27 cellular contexts compared by ENCODE assay signal in genomic region chr4:3407171-3407771, GRCh38. TPM values are rescaled to one million over a fixed set of nuclear protein-coding genes. Genes with fewer than 3 reads are reported as not detected.
DNase-seq lines count a peak whose midpoint lies in the region; ATAC-seq, FAIRE-seq and TF ChIP-seq lines count a peak whose summit lies in the region.
"Had no signal": no experiment of that assay in that cellular context is flagged by ENCODE, and none has a peak within 500 bp of the region (broad histone marks: within the 10 kb centered on the region; RNA-seq: fewer than 3 reads in every experiment).

No MANE protein-coding gene starts in this region.

- H3K4me1 Mint-ChIP-seq in CD14-positive monocyte = peaks cover 28% of the 10 kb centered on the region
- H3K4me1 Mint-ChIP-seq in activated CD8-positive, alpha-beta memory T cell treated with anti-CD3 and anti-CD28 coated beads, Interleukin-2, amount 10 ng/mL, durations not matched to agents 7 days and 5 days = no peaks in the 10 kb centered on the region
- peaks cover 3 to 5% of the 10 kb centered on the region in 2 donors for H3K4me1 Mint-ChIP-seq in effector memory CD8-positive, alpha-beta T cell (ENCODE audit: low read depth in 2 of 2)
- H3K4me1 Mint-ChIP-seq: activated naive CD8-positive, alpha-beta T cell treated with anti-CD3 and anti-CD28 coated beads, Interleukin-2, amount 50 U/mL, for 24 hours had no signal

- intact Hi-C loops in CD14-positive monocyte (cut with micrococcal nuclease) = loop anchor here in 1 of 2 donors (5.0 kb wide), 1 partner anchor 40 kb away; no protein-coding TSS in a partner anchor
- intact Hi-C loops in ovary (cut with DNase I) = no loop called here

- H3K36me3 ChIP-seq in SK-N-MC (ENCODE audit: insufficient read depth, low read length) (peaks cover 15% of the 10 kb centered on the region), ovary (no peaks in the 10 kb centered on the region), small intestine (ENCODE audit: control insufficient read depth in 2 of 2, insufficient read depth in 2 of 2, low read length in 2 of 2) (no peaks in the 10 kb centered on the region)
- H3K36me3 ChIP-seq: tibial artery had no signal

- CTCF ChIA-PET in activated CD8-positive, alpha-beta memory T cell treated with anti-CD3 and anti-CD28 coated beads, Interleukin-2, amount 10 ng/mL, durations not matched to agents 7 days and 5 days (lab: Charles Lee) = no interaction called here

- no peak overlapping the region for H3K4me3 Mint-ChIP-seq in CD14-positive monocyte
- no peak overlapping the region for H3K4me3 Mint-ChIP-seq in activated CD8-positive, alpha-beta memory T cell treated with anti-CD3 and anti-CD28 coated beads, Interleukin-2, amount 10 ng/mL, durations not matched to agents 7 days and 5 days
- no peak overlapping the region for H3K4me3 Mint-ChIP-seq in effector memory CD8-positive, alpha-beta T cell
- H3K4me3 Mint-ChIP-seq: activated naive CD8-positive, alpha-beta T cell treated with anti-CD3 and anti-CD28 coated beads, Interleukin-2, amount 50 U/mL, for 24 hours; stimulated activated naive CD8-positive, alpha-beta T cell treated with anti-CD3 and anti-CD28 coated beads, Interleukin-15, Interleukin-2, amounts not matched to agents 100 ng/mL and 50 ng/mL, for 24 hours; T-helper 1 cell treated with Interleukin-12 subunit alpha and Interleukin-12 subunit beta and Interleukin-4 antibody, amounts not matched to agents 30 μg/mL and 1 μg/mL, for 36 hours had no signal

- H3K4me3 ChIP-seq in SK-N-MC = peak overlapping the region; percentile 66
- H3K4me3 ChIP-seq in ovary = no peak overlapping the region
- H3K4me3 ChIP-seq in small intestine (ENCODE audit: low read depth in 1 of 2, low read length in 2 of 2) = no peak overlapping the region
- H3K4me3 ChIP-seq: body of pancreas, GM12878, tibial artery had no signal

- H3K9me3 Mint-ChIP-seq in CD14-positive monocyte = peaks cover 2 to 11% (median 4%) of the 10 kb centered on the region in 7 donors
- no peaks in the 10 kb centered on the region for H3K9me3 Mint-ChIP-seq in activated CD8-positive, alpha-beta memory T cell treated with anti-CD3 and anti-CD28 coated beads, Interleukin-2, amount 10 ng/mL, durations not matched to agents 7 days and 5 days (ENCODE audit: low read depth)
- no peaks in the 10 kb centered on the region for H3K9me3 Mint-ChIP-seq in effector memory CD8-positive, alpha-beta T cell
- H3K9me3 Mint-ChIP-seq: activated naive CD8-positive, alpha-beta T cell treated with anti-CD3 and anti-CD28 coated beads, Interleukin-2, amount 50 U/mL, for 24 hours; stimulated activated naive CD8-positive, alpha-beta T cell treated with anti-CD3 and anti-CD28 coated beads, Interleukin-15, Interleukin-2, amounts not matched to agents 100 ng/mL and 50 ng/mL, for 24 hours; T-helper 1 cell treated with Interleukin-12 subunit alpha and Interleukin-12 subunit beta and Interleukin-4 antibody, amounts not matched to agents 30 μg/mL and 1 μg/mL, for 36 hours had no signal

- H3K4me1 ChIP-seq in ovary (ENCODE audit: insufficient read depth) (peaks cover 9% of the 10 kb centered on the region), small intestine (ENCODE audit: control insufficient read depth in 2 of 2, insufficient read depth in 1 of 2, low read depth in 1 of 2, low read length in 1 of 2) (no peaks in the 10 kb centered on the region)
- H3K4me1 ChIP-seq: body of pancreas had no signal

- TF ChIP-seq POLR2A in ovary (IDR thresholded peaks at IDR 0.05) = no peak

- no peak for TF ChIP-seq EP300 in ovary (IDR thresholded peaks at IDR 0.05)

- H3K27ac Mint-ChIP-seq in CD14-positive monocyte = no peak overlapping the region
- H3K27ac Mint-ChIP-seq in activated CD8-positive, alpha-beta memory T cell treated with anti-CD3 and anti-CD28 coated beads, Interleukin-2, amount 10 ng/mL, durations not matched to agents 7 days and 5 days = no peak overlapping the region
- H3K27ac Mint-ChIP-seq in effector memory CD8-positive, alpha-beta T cell = no peak overlapping the region
- H3K27ac Mint-ChIP-seq: activated naive CD8-positive, alpha-beta T cell treated with anti-CD3 and anti-CD28 coated beads, Interleukin-2, amount 50 U/mL, for 24 hours; stimulated activated naive CD8-positive, alpha-beta T cell treated with anti-CD3 and anti-CD28 coated beads, Interleukin-15, Interleukin-2, amounts not matched to agents 100 ng/mL and 50 ng/mL, for 24 hours; T-helper 1 cell treated with Interleukin-12 subunit alpha and Interleukin-12 subunit beta and Interleukin-4 antibody, amounts not matched to agents 30 μg/mL and 1 μg/mL, for 36 hours had no signal

- H3K27me3 Mint-ChIP-seq in CD14-positive monocyte (ENCODE audit: low read depth in 3 of 3) = peaks cover 0 to 4% (median 0%) of the 10 kb centered on the region in 3 donors
- H3K27me3 Mint-ChIP-seq in activated CD8-positive, alpha-beta memory T cell treated with anti-CD3 and anti-CD28 coated beads, Interleukin-2, amount 10 ng/mL, durations not matched to agents 7 days and 5 days = no peaks in the 10 kb centered on the region
- no peaks in the 10 kb centered on the region for H3K27me3 Mint-ChIP-seq in effector memory CD8-positive, alpha-beta T cell
- H3K27me3 Mint-ChIP-seq: activated naive CD8-positive, alpha-beta T cell treated with anti-CD3 and anti-CD28 coated beads, Interleukin-2, amount 50 U/mL, for 24 hours; stimulated activated naive CD8-positive, alpha-beta T cell treated with anti-CD3 and anti-CD28 coated beads, Interleukin-15, Interleukin-2, amounts not matched to agents 100 ng/mL and 50 ng/mL, for 24 hours had no signal

- TF ChIP-seq CTCF in CD14-positive monocyte (IDR thresholded peaks at IDR 0.05) (no peak), ovary (IDR thresholded peaks at IDR 0.05) (no peak)

- no peak for ATAC-seq in activated CD8-positive, alpha-beta memory T cell treated with anti-CD3 and anti-CD28 coated beads, Interleukin-2, amount 10 ng/mL, durations not matched to agents 7 days and 5 days
- ATAC-seq in effector memory CD8-positive, alpha-beta T cell (replicated peaks) = no peak
- ATAC-seq: activated naive CD8-positive, alpha-beta T cell treated with anti-CD3 and anti-CD28 coated beads, Interleukin-2, amount 50 U/mL, for 24 hours; body of pancreas; esophagus mucosa; GM12878; right cardiac atrium had no signal

- H3K27me3 ChIP-seq in ovary (no peaks in the 10 kb centered on the region), small intestine (ENCODE audit: control insufficient read depth in 2 of 2, insufficient read depth in 2 of 2, low read length in 2 of 2) (no peaks in the 10 kb centered on the region)
- H3K27me3 ChIP-seq: body of pancreas, tibial artery had no signal

- peaks cover 8% of the 10 kb centered on the region in 2 donors for H3K36me3 Mint-ChIP-seq in CD14-positive monocyte
- no peaks in the 10 kb centered on the region for H3K36me3 Mint-ChIP-seq in activated CD8-positive, alpha-beta memory T cell treated with anti-CD3 and anti-CD28 coated beads, Interleukin-2, amount 10 ng/mL, durations not matched to agents 7 days and 5 days
- H3K36me3 Mint-ChIP-seq in effector memory CD8-positive, alpha-beta T cell (ENCODE audit: insufficient read depth) = no peaks in the 10 kb centered on the region

- DNase-seq in CD14-positive monocyte (ENCODE audit: low spot score) (peak; percentile 6), SK-N-MC (ENCODE audit: low read depth, low spot score) (no peak), left kidney (ENCODE audit: low read depth, low spot score) (peak; percentile 61), ovary (peak in 4 of 5 donors; percentile 18 to 39 (median 24)), small intestine (no peak), iPS-NIHi11 (ENCODE audit: low spot score) (no peak)
- DNase-seq in activated CD8-positive, alpha-beta memory T cell treated with anti-CD3 and anti-CD28 coated beads, Interleukin-2, amount 10 ng/mL, durations not matched to agents 7 days and 5 days = no peak
- DNase-seq in effector memory CD8-positive, alpha-beta T cell = no peak
- DNase-seq: activated CD4-positive, alpha-beta T cell treated with anti-CD3 and anti-CD28 coated beads, Interleukin-2, amount 50 U/mL, for 1 hour; activated naive CD8-positive, alpha-beta T cell treated with anti-CD3 and anti-CD28 coated beads, Interleukin-2, amount 50 U/mL, for 24 hours; body of pancreas; effector CD8-positive, alpha-beta T cell; foreskin melanocyte; hippocampal formation; mammary epithelial cell; NCI-H1694 treated with DMSO at 0.1 percent for 48 hours; NCI-H2171 had no signal

- H3K9me3 ChIP-seq in SK-N-MC (ENCODE audit: low read depth, low read length) (0 out of 2 replicates have a peak, but pooled peaks cover 7% of the 10 kb centered on the region), ovary (no peaks in the 10 kb centered on the region), small intestine (ENCODE audit: control insufficient read depth, low read depth) (no peaks in the 10 kb centered on the region)
- H3K9me3 ChIP-seq: body of pancreas had no signal

- WGBS in ovary, 3 donors = 88 to 91% (median 88%) methylated on average over 30 of the region's 30 CpGs
- 89 to 91% (median 89%) methylated on average over 30 of the region's 30 CpGs for WGBS in small intestine, 3 donors

- H3K9ac ChIP-seq in SK-N-MC (ENCODE audit: insufficient read length) = peak overlapping the region; percentile 7

- H3K27ac ChIP-seq in SK-N-MC = peak overlapping the region; percentile 96
- peak overlapping the region in 1 of 2 donors; percentile 71 for H3K27ac ChIP-seq in ovary
- H3K27ac ChIP-seq in small intestine (ENCODE audit: low read depth in 1 of 2, low read length in 1 of 2) = no peak overlapping the region
- H3K27ac ChIP-seq: body of pancreas, HL-60 had no signal

- no peak for FAIRE-seq in small intestine (lab: Jason Lieb, UNC)
- FAIRE-seq: colon, GM12878, RCC 7860 had no signal

RNA-seq across cellular contexts. Expression of gene HGFAC, which starts 34.5 kb away (rescaled TPM):
- polyA plus RNA-seq in CD14-positive monocyte (not detected), ovary (1 to 10 TPM in 1 of 2 donors, not detected in 1; 1.1 TPM), small intestine (under 1 TPM in 1 of 3 donors, not detected in 2; 0.21 TPM)
- 1 to 10 TPM in 1 of 7 donors, under 1 TPM in 5, not detected in 1; 0.15 to 2.1 (median 0.47) TPM for total RNA-seq in ovary
- total RNA-seq in activated CD8-positive, alpha-beta memory T cell treated with anti-CD3 and anti-CD28 coated beads, Interleukin-2, amount 10 ng/mL, durations not matched to agents 7 days and 5 days = not detected
- total RNA-seq: esophagus mucosa, mammary epithelial cell, SK-MEL-5 had no signal
- polyA plus RNA-seq: GM12878, mammary epithelial cell had no signal

RNA-seq across cellular contexts. Expression of gene DOK7, which starts 55.8 kb away (rescaled TPM):
- polyA plus RNA-seq in CD14-positive monocyte (not detected), ovary (under 1 TPM in 1 of 2 donors, not detected in 1; 0.19 TPM), small intestine (under 1 TPM in 2 of 3 donors, not detected in 1; 0.28 to 0.81 TPM)
- total RNA-seq in ovary = 10 to 100 TPM in 2 of 7 donors, 1 to 10 TPM in 2, under 1 TPM in 1, not detected in 2; 0.24 to 33.4 (median 2.5) TPM
- not detected for total RNA-seq in activated CD8-positive, alpha-beta memory T cell treated with anti-CD3 and anti-CD28 coated beads, Interleukin-2, amount 10 ng/mL, durations not matched to agents 7 days and 5 days
- total RNA-seq: SK-MEL-5 had no signal

Comparison
In these comparisons a context has a peak if more than half of its experiments do, and no peak if none do; other contexts are left out.
1. DNase-seq: peak in CD14-positive monocyte (single experiment), left kidney (single experiment) and ovary (4 of 5); none in SK-N-MC (single experiment), small intestine (single experiment), iPS-NIHi11 (single experiment), activated CD8-positive, alpha-beta memory T cell treated with anti-CD3 and anti-CD28 coated beads, Interleukin-2, amount 10 ng/mL, durations not matched to agents 7 days and 5 days (single experiment) and effector memory CD8-positive, alpha-beta T cell (0 of 3).